In the genomic region with DNA sequence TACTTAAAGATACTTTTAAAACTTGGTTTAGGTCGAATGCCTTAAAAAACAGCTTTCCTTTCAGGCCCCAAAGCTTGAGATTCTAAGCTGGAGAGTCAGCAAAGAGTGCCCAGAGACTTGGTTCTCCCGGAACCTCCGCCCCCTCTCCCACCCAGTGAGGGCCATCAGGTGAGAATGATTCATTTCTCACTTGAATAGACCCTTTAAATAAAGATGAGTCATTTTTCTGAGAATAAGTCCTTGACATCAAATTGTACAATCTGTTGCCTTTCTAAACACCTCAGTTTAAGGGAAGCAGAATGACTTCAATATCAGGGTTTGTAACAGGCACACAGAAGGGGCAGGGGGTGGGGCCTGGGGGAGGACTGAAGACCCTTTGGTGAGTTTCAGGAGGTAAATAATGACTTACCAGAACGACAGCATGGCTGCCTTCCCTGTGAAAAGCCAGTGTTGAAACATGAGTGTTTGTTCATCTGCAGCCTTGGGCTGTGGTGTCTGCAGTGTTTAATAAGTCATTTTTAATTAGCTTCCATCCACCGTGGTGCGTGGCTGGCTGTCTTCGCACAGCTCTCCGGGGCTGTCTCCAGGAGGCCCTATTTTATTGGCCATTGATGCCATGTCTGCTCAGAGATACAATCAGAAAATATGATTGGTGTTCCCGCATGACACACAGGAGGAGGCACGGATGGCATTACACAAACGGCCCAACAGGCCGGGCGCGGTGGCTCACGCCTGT, we compare ENCODE assay signal across 1 cellular context.
TF ChIP-seq lines count a peak whose summit lies in the region.

No MANE protein-coding gene starts in this region.

TF ChIP-seq in IMR-90, 13 proteins besides CTCF, POLR2A, EP300 and RAD21 (continued from another document):
- TF ChIP-seq MXI1 (IDR thresholded peaks at IDR 0.05; ENCODE audit: borderline replicate concordance, low read depth, low read length) = no peak
- TF ChIP-seq MAZ (IDR thresholded peaks at IDR 0.05; ENCODE audit: borderline replicate concordance, low read depth, low read length) = no peak
- TF ChIP-seq RCOR1 (IDR thresholded peaks at IDR 0.05; ENCODE audit: insufficient replicate concordance, low read length) = no peak
- no peak for TF ChIP-seq RFX5 (IDR thresholded peaks at IDR 0.05; ENCODE audit: low read depth, low read length)
